ENCODE assay signal across 10 cellular contexts in the genomic region with DNA sequence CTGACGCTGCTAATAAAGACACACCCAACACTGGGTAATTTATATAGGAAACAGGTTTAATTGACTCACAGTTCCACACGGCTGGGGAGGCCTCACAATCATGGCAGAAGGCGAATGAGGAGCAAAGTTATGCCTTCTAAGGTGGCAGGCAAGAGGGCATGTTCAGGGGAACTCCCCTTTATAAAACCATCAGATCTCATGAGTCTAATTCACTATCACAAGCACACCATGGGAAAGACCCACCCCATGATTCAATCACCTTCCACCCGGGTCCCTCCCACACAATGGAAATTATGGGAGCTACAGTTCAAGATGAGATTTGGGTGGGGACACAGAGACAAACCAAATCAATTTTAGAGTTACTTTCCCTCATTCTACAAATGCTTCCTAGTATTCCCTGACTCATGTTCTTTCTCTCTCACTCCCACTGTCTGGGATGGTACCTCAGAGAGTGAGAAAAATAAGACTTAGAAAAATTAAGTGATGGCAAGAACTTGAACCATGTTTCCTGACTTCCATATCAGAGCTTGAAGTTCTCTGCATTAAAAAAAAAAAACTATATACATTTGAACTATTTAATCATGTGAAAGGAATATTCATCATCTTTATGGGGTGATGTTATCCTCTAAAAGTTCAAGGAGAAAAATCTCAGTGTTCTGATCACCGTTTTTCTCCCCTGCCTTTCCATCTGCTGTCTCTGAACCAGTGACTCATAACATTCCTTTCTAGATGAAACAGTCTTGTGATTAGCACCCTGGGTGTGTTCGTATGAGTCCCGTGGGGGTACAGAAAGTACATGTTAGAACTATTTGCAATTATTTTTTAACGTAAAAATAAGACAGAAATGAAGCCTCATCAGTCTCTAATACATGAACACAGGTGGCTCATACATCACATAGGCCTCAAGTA.
DNase-seq lines count a peak whose midpoint lies in the region; ATAC-seq, FAIRE-seq and TF ChIP-seq lines count a peak whose summit lies in the region.
"Had no signal": no experiment of that assay in that cellular context is flagged by ENCODE, and none has a peak within 500 bp of the region (broad histone marks: within the 10 kb centered on the region; RNA-seq: fewer than 3 reads in every experiment).

No MANE protein-coding gene starts in this region.

- no peaks in the 10 kb centered on the region for H3K36me3 ChIP-seq in hepatocyte (replicated peaks; ENCODE audit: insufficient read depth, low read depth)

- no peaks in the 10 kb centered on the region for H4K20me1 ChIP-seq in hepatocyte (ENCODE audit: insufficient read depth, poor library complexity, severe bottlenecking)

- H3K4me1 Mint-ChIP-seq in immature natural killer cell = no peaks in the 10 kb centered on the region
- H3K4me1 Mint-ChIP-seq: brain; naive thymus-derived CD8-positive, alpha-beta T cell had no signal

- TF ChIP-seq CTCF in hepatocyte (IDR thresholded peaks at IDR 0.05; ENCODE audit: poor library complexity) = no peak

- TF ChIP-seq POLR2A in H54 (IDR thresholded peaks at IDR 0.05; ENCODE audit: low read depth, low read length) = no peak

- no peak overlapping the region for H3K4me3 Mint-ChIP-seq in immature natural killer cell
- H3K4me3 Mint-ChIP-seq: brain; naive thymus-derived CD8-positive, alpha-beta T cell had no signal

- ATAC-seq in GM18498 (IDR thresholded peaks at IDR 0.05; ENCODE audit: unreplicated experiment) (peak; percentile 89), right cardiac atrium (no peak)
- ATAC-seq: naive thymus-derived CD8-positive, alpha-beta T cell had no signal

- H2AFZ ChIP-seq in hepatocyte = no peak overlapping the region

- 62% methylated on average over 8 of the region's 8 CpGs for WGBS in hepatocyte (ENCODE audit: low lambda C conversion rate, missing lambda C conversion rate)
- 70% methylated on average over 8 of the region's 8 CpGs for WGBS in right cardiac atrium

- H3K4me1 ChIP-seq in hepatocyte (ENCODE audit: insufficient read depth) (no peaks in the 10 kb centered on the region), right cardiac atrium (ENCODE audit: control insufficient read depth, insufficient read depth, low read length) (no peaks in the 10 kb centered on the region)

- intact Hi-C loops in right cardiac atrium (cut with DNase I) = no loop called here

- peak; percentile 14 for DNase-seq in H54 (ENCODE audit: insufficient read length, low spot score)
- DNase-seq in LoVo (ENCODE audit: low spot score) = peak; percentile 28
- DNase-seq in hepatocyte (ENCODE audit: low spot score) = peak; percentile 47
- no peak for DNase-seq in immature natural killer cell
- DNase-seq in KBM-7 = no peak
- DNase-seq in right cardiac atrium = no peak
- DNase-seq in NCI-H1930 (lab: John Stamatoyannopoulos, UW) = no peak
- DNase-seq: naive thymus-derived CD8-positive, alpha-beta T cell had no signal

- no peaks in the 10 kb centered on the region for H3K9me3 ChIP-seq in hepatocyte (ENCODE audit: low read depth)
- no peaks in the 10 kb centered on the region for H3K9me3 ChIP-seq in right cardiac atrium (ENCODE audit: control insufficient read depth, low read length)

- no peaks in the 10 kb centered on the region for H3K9me2 ChIP-seq in hepatocyte (replicated peaks; ENCODE audit: insufficient read depth)

- H3K4me2 ChIP-seq in hepatocyte = peak overlapping the region; percentile 43

- no peaks in the 10 kb centered on the region for H3K9me3 Mint-ChIP-seq in immature natural killer cell
- H3K9me3 Mint-ChIP-seq: brain; naive thymus-derived CD8-positive, alpha-beta T cell had no signal

- H3K27me3 ChIP-seq in hepatocyte (no peaks in the 10 kb centered on the region), right cardiac atrium (ENCODE audit: control insufficient read depth, insufficient read depth) (no peaks in the 10 kb centered on the region)

- H3K4me3 ChIP-seq in hepatocyte (no peak overlapping the region), right cardiac atrium (ENCODE audit: low read length) (no peak overlapping the region)

- peaks cover 2% of the 10 kb centered on the region in 3 donors for H3K27me3 Mint-ChIP-seq in immature natural killer cell (ENCODE audit: low read depth in 3 of 3)

- in situ Hi-C loops in KBM-7 (cut with MboI; ENCODE audit: low pct_unique_long_range_greater_than_20kb, low sequenced_read_pairs) = no loop called here

- H3K27ac Mint-ChIP-seq in immature natural killer cell = no peak overlapping the region
- H3K27ac Mint-ChIP-seq: brain; naive thymus-derived CD8-positive, alpha-beta T cell had no signal

- H3K79me2 ChIP-seq in hepatocyte = no peaks in the 10 kb centered on the region

- H3K27ac ChIP-seq in hepatocyte (peak overlapping the region; percentile 76), right cardiac atrium (ENCODE audit: low read length) (no peak overlapping the region)

- FAIRE-seq in H54 (lab: Jason Lieb, UNC) = peak; percentile 65

- H3K36me3 Mint-ChIP-seq in immature natural killer cell = no peaks in the 10 kb centered on the region
- H3K36me3 Mint-ChIP-seq: brain; naive thymus-derived CD8-positive, alpha-beta T cell had no signal

Comparison
In these comparisons a context has a peak if more than half of its experiments do, and no peak if none do; other contexts are left out.
1. DNase-seq: peak in H54 (single experiment), LoVo (single experiment) and hepatocyte (single experiment); none in immature natural killer cell (0 of 3), KBM-7 (single experiment), right cardiac atrium (0 of 3) and NCI-H1930 (0 of 2).